In the genomic region with DNA sequence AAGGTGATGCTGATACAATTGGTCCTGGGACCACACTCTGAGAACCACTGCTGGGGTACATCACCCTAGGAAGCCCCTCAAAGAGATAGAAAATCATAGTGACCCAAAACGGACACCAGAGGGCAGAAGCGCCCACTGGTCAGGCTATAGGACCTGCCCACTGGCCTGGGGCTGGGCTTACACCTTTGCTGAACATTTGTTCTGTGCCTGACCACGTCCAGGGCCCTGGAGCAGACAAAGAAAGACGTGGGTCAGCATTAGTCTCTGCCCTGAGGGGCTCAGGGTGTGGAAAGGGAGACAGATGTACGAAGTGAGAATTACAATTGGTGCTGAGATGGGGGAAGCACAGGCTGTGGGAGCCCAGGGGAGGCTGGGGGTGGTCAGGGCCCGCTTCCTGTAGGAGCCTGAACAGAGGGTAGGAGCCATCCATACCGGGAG, we compare ENCODE assay signal across 8 cellular contexts. TPM values are rescaled to one million over a fixed set of nuclear protein-coding genes. Genes with fewer than 3 reads are reported as not detected.
DNase-seq lines count a peak whose midpoint lies in the region; ATAC-seq and TF ChIP-seq lines count a peak whose summit lies in the region.

No MANE protein-coding gene starts in this region.

- DNase-seq in AG09319 (ENCODE audit: extremely low read depth, low read depth) (no peak), NCI-H2227 treated with DMSO at 0.1 percent for 48 hours (lab: John Stamatoyannopoulos, UW) (peak; percentile 55), amniotic epithelial cell (ENCODE audit: low read depth) (peak; percentile 46), left ventricle myocardium superior (peak; percentile 79), pulmonary artery endothelial cell (ENCODE audit: low read depth, low spot score) (peak; percentile 17)
- no peak for DNase-seq in effector CD4-positive, alpha-beta T cell

- intact Hi-C loops in left ventricle myocardium superior (cut with micrococcal nuclease), result no loop called here

- TF ChIP-seq CTCF in AG09319 (IDR thresholded peaks at IDR 0.05; ENCODE audit: low read depth, low read length) (peak; percentile 83), GM12873 (IDR thresholded peaks at IDR 0.05; ENCODE audit: insufficient read depth, low read depth, low read length, missing control alignments) (peak; percentile 80)

- ATAC-seq in left ventricle myocardium superior, result peak; percentile 88
- no peak for ATAC-seq in GM19463 (IDR thresholded peaks at IDR 0.05; ENCODE audit: unreplicated experiment)

RNA-seq across cellular contexts. Expression of a gene that starts 14.4 kb away (rescaled TPM):
- 58.5 TPM for total RNA-seq in left ventricle myocardium superior
- 426 and 732 TPM in 2 replicates for total RNA-seq in pulmonary artery endothelial cell

RNA-seq across cellular contexts. Expression of a gene that starts 21.9 kb away (rescaled TPM):
- total RNA-seq in left ventricle myocardium superior, result 8.4 TPM
- 17.5 and 42.6 TPM in 2 replicates for total RNA-seq in pulmonary artery endothelial cell

Comparison
In these comparisons a context has a peak if more than half of its experiments do, and no peak if none do; other contexts are left out.
1. DNase-seq: peak in NCI-H2227 treated with DMSO at 0.1 percent for 48 hours (single experiment), amniotic epithelial cell (single experiment), left ventricle myocardium superior (single experiment) and pulmonary artery endothelial cell (single experiment); none in AG09319 (single experiment) and effector CD4-positive, alpha-beta T cell (single experiment).